28 cellular contexts compared by ENCODE assay signal in genomic region chr6:71090216-71090615, GRCh38.
DNase-seq lines count a peak whose midpoint lies in the region; ATAC-seq, FAIRE-seq and TF ChIP-seq lines count a peak whose summit lies in the region.
"Had no signal": no experiment of that assay in that cellular context is flagged by ENCODE, and none has a peak within 500 bp of the region (broad histone marks: within the 10 kb centered on the region; RNA-seq: fewer than 3 reads in every experiment).

No MANE protein-coding gene starts in this region.

- H3K4ac ChIP-seq in H1 (replicated peaks; ENCODE audit: insufficient read length, low read depth, low read length) (no peak overlapping the region), trophoblast cell (ENCODE audit: low read depth, low read length) (no peak overlapping the region)

- no peak overlapping the region for H2BK5ac ChIP-seq in H1 (ENCODE audit: low read depth, low read length)
- H2BK5ac ChIP-seq in trophoblast cell (ENCODE audit: low read depth, low read length, poor library complexity), result no peak overlapping the region

- TF ChIP-seq CTCF in HepG2 (CRISPR knock-in tag; IDR thresholded peaks at IDR 0.05), result no peak
- TF ChIP-seq CTCF in right lobe of liver (IDR thresholded peaks at IDR 0.05), result no peak
- TF ChIP-seq CTCF in H1 (IDR thresholded peaks at IDR 0.05; ENCODE audit: control extremely low read depth in 1 of 3, insufficient read depth in 1 of 3, low read depth in 1 of 3, low read length in 3 of 3), result no peak

- BruUV-seq in HepG2 (replicated peaks; lab: Mats Ljungman, UMichigan), result no TSS peak

- no peak for TF ChIP-seq POLR2A in HepG2 (IDR thresholded peaks at IDR 0.05; ENCODE audit: insufficient read depth in 1 of 2, low read depth in 2 of 2, low read length in 2 of 2)
- TF ChIP-seq POLR2A in right lobe of liver (IDR thresholded peaks at IDR 0.05), result no peak
- no peak for TF ChIP-seq POLR2A in H1 (IDR thresholded peaks at IDR 0.05; ENCODE audit: control extremely low read depth in 1 of 2, low read depth in 2 of 2, low read length in 2 of 2)

- H3K79me1 ChIP-seq in H1 (ENCODE audit: low read depth, low read length) (no peaks in the 10 kb centered on the region), trophoblast cell (ENCODE audit: low read length) (no peaks in the 10 kb centered on the region)

- H3K56ac ChIP-seq in H1 (replicated peaks; ENCODE audit: insufficient read length, low read depth, low read length), result no peak overlapping the region

- H3K18ac ChIP-seq in H1 (ENCODE audit: extremely low read depth, low read length) (no peak overlapping the region), trophoblast cell (ENCODE audit: low read length) (no peak overlapping the region)

- peak overlapping the region; percentile 21 for H3K4me3 Mint-ChIP-seq in T-helper 17 cell
- H3K4me3 Mint-ChIP-seq: CD14-positive monocyte; CD4-positive, alpha-beta memory T cell; CD4-positive, CD25-positive, alpha-beta regulatory T cell; CD8-positive, alpha-beta memory T cell had no signal

- DNase-seq in HepG2 (ENCODE audit: low spot score) (no peak), right lobe of liver (no peak), T-helper 17 cell (no peak), H1 (ENCODE audit: low read depth in 1 of 2, low spot score in 2 of 2) (no peak), trophoblast cell (peak; percentile 11 to 64), caudate nucleus (lab: John Stamatoyannopoulos, UW) (no peak), left colon (no peak)
- DNase-seq: ACHN; BE2C; C1 segment of cervical spinal cord; CD4-positive, alpha-beta memory T cell; CD4-positive, CD25-positive, alpha-beta regulatory T cell; CD8-positive, alpha-beta memory T cell; COR-L47; DMS 273 treated with DMSO at 0.1 percent for 48 hours; DMS153; DMS53; DMS79; DND-41; EL; GDM1 had no signal

- no peaks in the 10 kb centered on the region for H3K9me3 ChIP-seq in HepG2 (ENCODE audit: low read length)
- no peaks in the 10 kb centered on the region for H3K9me3 ChIP-seq in right lobe of liver
- H3K9me3 ChIP-seq in T-helper 17 cell (ENCODE audit: control insufficient read depth, low read length, poor library complexity, severe bottlenecking), result no peaks in the 10 kb centered on the region
- H3K9me3 ChIP-seq in H1 (ENCODE audit: insufficient read depth in 2 of 2, low read depth in 1 of 2, low read length in 1 of 2), result no peaks in the 10 kb centered on the region
- H3K9me3 ChIP-seq in trophoblast cell (ENCODE audit: insufficient read depth, low read depth, low read length), result no peaks in the 10 kb centered on the region
- H3K9me3 ChIP-seq: BE2C, BLaER1 had no signal

- peaks cover 27% of the 10 kb centered on the region for H3K27me3 Mint-ChIP-seq in T-helper 17 cell
- H3K27me3 Mint-ChIP-seq: CD4-positive, CD25-positive, alpha-beta regulatory T cell; CD8-positive, alpha-beta memory T cell had no signal

- H2BK12ac ChIP-seq in H1 (ENCODE audit: low read depth, low read length) (no peak overlapping the region), trophoblast cell (ENCODE audit: low read length) (no peak overlapping the region)

- POLR2A ChIA-PET in HepG2 (lab: Yijun Ruan, JAX), result no interaction called here
- POLR2A ChIA-PET in H1 (lab: Charles Lee; ENCODE audit: partially characterized antibody), result no interaction called here

- H3K4me3 ChIP-seq in HepG2 (replicated peaks in 1 of 3; ENCODE audit: insufficient read depth in 1 of 3, low read depth in 2 of 3, low read length in 3 of 3) (no peak overlapping the region), right lobe of liver (no peak overlapping the region), H1 (ENCODE audit: extremely low read depth in 1 of 4, insufficient read depth in 2 of 4, low read depth in 3 of 4, low read length in 4 of 4) (no peak overlapping the region), trophoblast cell (ENCODE audit: low read depth, low read length) (no peak overlapping the region)
- H3K4me3 ChIP-seq: BLaER1, GM12878 had no signal

- H3K9ac ChIP-seq in HepG2 (ENCODE audit: insufficient read depth, low read depth, low read length) (no peak overlapping the region), H1 (replicated peaks in 1 of 4; ENCODE audit: extremely low read depth in 1 of 4, low read depth in 3 of 4, low read length in 3 of 4) (no peak overlapping the region), trophoblast cell (ENCODE audit: low read length) (no peak overlapping the region)
- H3K9ac ChIP-seq: BLaER1 had no signal

- H3K27ac Mint-ChIP-seq in T-helper 17 cell, result no peak overlapping the region
- H3K27ac Mint-ChIP-seq: CD14-positive monocyte; CD4-positive, alpha-beta memory T cell; CD4-positive, CD25-positive, alpha-beta regulatory T cell; CD8-positive, alpha-beta memory T cell had no signal

- H3K14ac ChIP-seq in H1 (ENCODE audit: insufficient read length), result no peak overlapping the region
- no peak overlapping the region for H3K14ac ChIP-seq in trophoblast cell (ENCODE audit: low read length)

- H2AFZ ChIP-seq in HepG2 (ENCODE audit: low read length) (no peak overlapping the region), H1 (ENCODE audit: low read length) (no peak overlapping the region), trophoblast cell (ENCODE audit: insufficient read depth, low read length, poor library complexity) (no peak overlapping the region)

- TF ChIP-seq RAD21 in HepG2 (CRISPR knock-in tag; IDR thresholded peaks at IDR 0.05) (no peak), H1 (IDR thresholded peaks at IDR 0.05 in 1 of 2, conservative IDR thresholded peaks at IDR 0.05 in 1 of 2; ENCODE audit: low read depth in 2 of 2, low read length in 2 of 2) (no peak)

- H4K91ac ChIP-seq in H1 (replicated peaks; ENCODE audit: insufficient read length, low read length) (no peak overlapping the region), trophoblast cell (ENCODE audit: low read depth, low read length) (no peak overlapping the region)

- H3K27ac ChIP-seq in HepG2 (ENCODE audit: extremely low read length, insufficient read depth, low read length), result no peak overlapping the region
- no peak overlapping the region for H3K27ac ChIP-seq in right lobe of liver
- H3K27ac ChIP-seq in H1 (ENCODE audit: low read depth, low read length), result no peak overlapping the region
- H3K27ac ChIP-seq in trophoblast cell (ENCODE audit: low read depth, low read length), result no peak overlapping the region
- no peak overlapping the region for H3K27ac ChIP-seq in caudate nucleus (ENCODE audit: low read depth, low read length)
- H3K27ac ChIP-seq: 22Rv1, BLaER1 had no signal

- in situ Hi-C loops in HepG2 (cut with HindIII; ENCODE audit: extremely low pct_ligation_motif_present, low pct_unique_long_range_greater_than_20kb), result no loop called here

- H2BK120ac ChIP-seq in H1 (replicated peaks; ENCODE audit: low read depth, low read length) (no peak overlapping the region), trophoblast cell (ENCODE audit: insufficient read depth, low read length, poor library complexity) (no peak overlapping the region)

- no peak overlapping the region for H4K12ac ChIP-seq in trophoblast cell (ENCODE audit: low read depth, low read length)

- no peaks in the 10 kb centered on the region for H3K4me1 ChIP-seq in HepG2 (ENCODE audit: insufficient read depth, low read length)
- H3K4me1 ChIP-seq in right lobe of liver, result no peaks in the 10 kb centered on the region
- H3K4me1 ChIP-seq in H1 (replicated peaks in 1 of 4; ENCODE audit: control insufficient read depth in 3 of 4, insufficient read depth in 4 of 4, low read length in 3 of 4), result no peaks in the 10 kb centered on the region; a peak in 1 of 7 replicates
- H3K4me1 ChIP-seq in trophoblast cell (ENCODE audit: control insufficient read depth in 1 of 2, insufficient read depth in 2 of 2, low read length in 2 of 2), result no peaks in the 10 kb centered on the region
- H3K4me1 ChIP-seq: BE2C, BLaER1 had no signal

- H3K23me2 ChIP-seq in H1 (ENCODE audit: low read depth, low read length), result no peaks in the 10 kb centered on the region

- peaks cover 1 to 2% of the 10 kb centered on the region in 2 experiments; a peak in 1 of 5 replicates for H3K27me3 ChIP-seq in HepG2 (ENCODE audit: control insufficient read depth in 1 of 2, insufficient read depth in 2 of 2, low read length in 2 of 2)
- H3K27me3 ChIP-seq in right lobe of liver, result no peaks in the 10 kb centered on the region
- no peaks in the 10 kb centered on the region for H3K27me3 ChIP-seq in H1 (replicated peaks in 1 of 4; ENCODE audit: control insufficient read depth in 3 of 4, extremely low read depth in 1 of 4, insufficient read depth in 3 of 4, low read length in 3 of 4)
- H3K27me3 ChIP-seq in trophoblast cell (ENCODE audit: insufficient read depth, low read length), result no peaks in the 10 kb centered on the region
- H3K27me3 ChIP-seq: BE2C, BLaER1 had no signal

- H4K5ac ChIP-seq in H1 (ENCODE audit: insufficient read length, low read depth, low read length), result no peak overlapping the region

- CTCF ChIA-PET in HepG2 (lab: Yijun Ruan, JAX; ENCODE audit: low intra/inter-chr PET ratio, low total read pairs), result no interaction called here
- CTCF ChIA-PET in H1 (lab: Charles Lee; ENCODE audit: partially characterized antibody), result no interaction called here

- FAIRE-seq in HepG2 (lab: Jason Lieb, UNC), result no peak
- no peak for FAIRE-seq in H1 (lab: Jason Lieb, UNC)
- FAIRE-seq: GM12878, GM12892, GM18507 had no signal

- H3K4me2 ChIP-seq in HepG2 (ENCODE audit: low read depth, low read length) (no peak overlapping the region), H1 (ENCODE audit: insufficient read depth in 1 of 2, low read depth in 2 of 2, low read length in 2 of 2) (no peak overlapping the region), trophoblast cell (ENCODE audit: low read length) (no peak overlapping the region)
- H3K4me2 ChIP-seq: BLaER1 had no signal

- 16% methylated on average over 4 of the region's 4 CpGs for WGBS in HepG2 (ENCODE audit: low lambda C conversion rate)
- 47% methylated on average over 4 of the region's 4 CpGs for WGBS in right lobe of liver (ENCODE audit: insufficient coverage, low coverage, low lambda C conversion rate, missing lambda C conversion rate)
- 90% methylated on average over 4 of the region's 4 CpGs; no CpG with 5 or more reads in 1 of the 2 experiments for WGBS in H1 (ENCODE audit: extremely low coverage in 1 of 2, insufficient coverage in 1 of 2, insufficient read length in 1 of 2, insufficient replicate concordance in 2 of 2, low coverage in 1 of 2, low lambda C conversion rate in 2 of 2, missing lambda C conversion rate in 1 of 2), 2 experiments
- no CpG with 5 or more reads among the region's 4 CpGs for WGBS in trophoblast cell (ENCODE audit: extremely low coverage, insufficient coverage, insufficient read length)

- H4K8ac ChIP-seq in H1 (ENCODE audit: extremely low read depth, insufficient read depth, low read length), result no peak overlapping the region
- H4K8ac ChIP-seq in trophoblast cell (ENCODE audit: low read depth, low read length), result no peak overlapping the region

- peaks cover 2% of the 10 kb centered on the region for H3K36me3 Mint-ChIP-seq in T-helper 17 cell (ENCODE audit: low read depth)
- H3K36me3 Mint-ChIP-seq: CD14-positive monocyte; CD4-positive, alpha-beta memory T cell; CD4-positive, CD25-positive, alpha-beta regulatory T cell; CD8-positive, alpha-beta memory T cell had no signal

- H3K79me2 ChIP-seq in HepG2 (ENCODE audit: insufficient read depth, low read length) (no peaks in the 10 kb centered on the region), H1 (ENCODE audit: control insufficient read depth in 1 of 2, insufficient read depth in 2 of 2, low read length in 2 of 2) (no peaks in the 10 kb centered on the region), trophoblast cell (ENCODE audit: control insufficient read depth, insufficient read depth, low read length, poor library complexity) (no peaks in the 10 kb centered on the region)

- no peak overlapping the region for H2BK20ac ChIP-seq in H1 (ENCODE audit: low read length)

- ATAC-seq in HepG2, result no peak
- no peak for ATAC-seq in right lobe of liver
- no peak for ATAC-seq in T-helper 17 cell
- ATAC-seq in HG03571 (IDR thresholded peaks at IDR 0.05; ENCODE audit: unreplicated experiment), result no peak
- no peak for ATAC-seq in left colon
- ATAC-seq: GM12878 had no signal

- H2AK5ac ChIP-seq in H1 (ENCODE audit: low read depth, low read length), result no peak overlapping the region
- H2AK5ac ChIP-seq in trophoblast cell (ENCODE audit: low read length), result no peak overlapping the region

- TF ChIP-seq EP300 in HepG2 (IDR thresholded peaks at IDR 0.05; ENCODE audit: low read depth in 2 of 2, low read length in 2 of 2) (no peak), HepG2 (CRISPR knock-in tag; IDR thresholded peaks at IDR 0.05; ENCODE audit: borderline replicate concordance) (no peak), H1 (IDR thresholded peaks at IDR 0.05; ENCODE audit: borderline replicate concordance in 1 of 2, low read depth in 2 of 2, low read length in 2 of 2) (no peak)

- H3K36me3 ChIP-seq in HepG2 (replicated peaks in 1 of 2; ENCODE audit: control insufficient read depth in 1 of 2, insufficient read depth in 2 of 2, low read length in 2 of 2) (no peaks in the 10 kb centered on the region), right lobe of liver (no peaks in the 10 kb centered on the region), H1 (ENCODE audit: control insufficient read depth in 2 of 4, insufficient read depth in 4 of 4, low read length in 3 of 4) (no peaks in the 10 kb centered on the region), trophoblast cell (ENCODE audit: control insufficient read depth in 1 of 2, insufficient read depth in 2 of 2, low read length in 2 of 2) (no peaks in the 10 kb centered on the region)
- H3K36me3 ChIP-seq: BE2C, BLaER1 had no signal

- no peaks in the 10 kb centered on the region for H3K4me1 Mint-ChIP-seq in T-helper 17 cell
- H3K4me1 Mint-ChIP-seq: CD4-positive, alpha-beta memory T cell; CD4-positive, CD25-positive, alpha-beta regulatory T cell; CD8-positive, alpha-beta memory T cell had no signal

- no peaks in the 10 kb centered on the region for H4K20me1 ChIP-seq in HepG2 (ENCODE audit: insufficient read depth, low read length)
- H4K20me1 ChIP-seq in H1 (replicated peaks in 1 of 2; ENCODE audit: control insufficient read depth in 1 of 2, insufficient read depth in 2 of 2, low read length in 2 of 2), result no peaks in the 10 kb centered on the region
- H4K20me1 ChIP-seq: BLaER1 had no signal

- H3K23ac ChIP-seq in H1 (ENCODE audit: insufficient read length) (no peak overlapping the region), trophoblast cell (ENCODE audit: low read length) (no peak overlapping the region)

- intact Hi-C loops in HepG2 (cut with micrococcal nuclease; ENCODE audit: unreplicated experiment) (no loop called here), right lobe of liver (cut with DNase I) (no loop called here), left colon (cut with DNase I, micrococcal nuclease) (no loop called here)

- H2BK15ac ChIP-seq in H1 (ENCODE audit: low read length), result no peak overlapping the region

Comparison
In these comparisons a context has a peak if more than half of its experiments do, and no peak if none do; other contexts are left out.
1. DNase-seq: peak in trophoblast cell (2 of 2); none in HepG2 (single experiment), right lobe of liver (0 of 3), T-helper 17 cell (0 of 3), H1 (0 of 2), caudate nucleus (0 of 61) and left colon (0 of 2).
2. Of the 41 proteins assayed by ChIP-seq in both HepG2 and H1: peak only in HepG2: none; only in H1: none; in both: MAFK; in neither: 40.